ENCODE assay signal across 26 cellular contexts in the genomic region with DNA sequence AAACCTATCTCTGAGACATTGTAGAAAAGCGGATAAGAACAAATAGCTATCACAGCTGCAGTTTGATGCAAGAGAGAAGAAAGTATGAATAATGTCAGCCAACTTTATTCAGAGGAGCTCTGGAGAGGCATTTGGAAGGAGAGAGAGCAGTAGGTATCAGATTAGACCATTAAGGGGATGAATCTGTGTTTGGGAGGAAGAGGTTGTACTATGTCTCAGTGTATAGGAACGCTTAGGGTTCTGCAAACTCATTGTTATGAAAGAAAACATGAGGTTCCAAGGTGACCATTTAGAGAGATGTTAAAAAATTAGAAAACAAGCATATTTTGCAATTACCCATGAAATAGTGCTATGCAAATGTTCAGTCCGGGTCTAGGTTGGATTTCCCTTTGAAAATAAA.
"Had no signal": no experiment of that assay in that cellular context is flagged by ENCODE, and none has a peak within 500 bp of the region (broad histone marks: within the 10 kb centered on the region; RNA-seq: fewer than 3 reads in every experiment).

No MANE protein-coding gene starts in this region.

- H3K36me3 ChIP-seq: breast epithelium, colonic mucosa, esophagus squamous epithelium, heart left ventricle, pancreas, sigmoid colon, transverse colon had no signal

- H3K9me3 ChIP-seq: colonic mucosa, esophagus squamous epithelium, pancreas, psoas muscle, testis, transverse colon had no signal

- H3K27ac ChIP-seq: breast epithelium, colonic mucosa, epithelial cell of prostate, esophagus squamous epithelium, foreskin keratinocyte, heart left ventricle, pancreas, psoas muscle, sigmoid colon, testis, transverse colon had no signal

- H3K4me3 ChIP-seq: breast epithelium, colonic mucosa, esophagus squamous epithelium, heart left ventricle, pancreas, psoas muscle, sigmoid colon, testis, transverse colon had no signal

- DNase-seq: activated CD4-positive, alpha-beta memory T cell treated with anti-CD3 and anti-CD28 coated beads, Interleukin-2, amount 10 ng/mL, durations not matched to agents 7 days and 5 days; activated CD4-positive, alpha-beta T cell treated with anti-CD3 and anti-CD28 coated beads for 1 hour; activated CD4-positive, alpha-beta T cell treated with anti-CD3 and anti-CD28 coated beads, Interleukin-2, amount 10 ng/mL, durations not matched to agents 7 days and 5 days; activated CD8-positive, alpha-beta memory T cell treated with anti-CD3 and anti-CD28 coated beads, Interleukin-2, amount 50 U/mL, for 48 hours; activated gamma-delta T cell treated with Interleukin-2 at 50 U/mL for 16 hours; activated naive CD4-positive, alpha-beta T cell treated with anti-CD3 and anti-CD28 coated beads, Interleukin-2, amount 50 U/mL, for 16 hours; activated T-cell treated with anti-CD3 and anti-CD28 coated beads, Interleukin-2, amount 50 U/mL, for 4 hours; amniotic stem cell; colonic mucosa; effector CD8-positive, alpha-beta T cell; esophagus squamous epithelium; foreskin keratinocyte; heart left ventricle; hypothalamus; immature natural killer cell; naive B cell; pancreas; psoas muscle; sigmoid colon; stimulated activated CD4-positive, alpha-beta T cell treated with anti-CD3 and anti-CD28 coated beads, Interleukin-4, amount 100 ng/mL, for 1 hour; stimulated activated naive CD8-positive, alpha-beta T cell treated with anti-CD3 and anti-CD28 coated beads, Interleukin-15, Interleukin-2, amounts not matched to agents 100 U/mL and 50 U/mL, for 24 hours; testis; transverse colon had no signal

- H3K4me1 ChIP-seq: breast epithelium, colonic mucosa, esophagus squamous epithelium, foreskin keratinocyte, heart left ventricle, pancreas, psoas muscle, sigmoid colon, testis, transverse colon had no signal

- ATAC-seq: activated T-cell treated with anti-CD3 and anti-CD28 coated beads, Interleukin-2, amount 50 U/mL, for 4 hours; activated T-helper 17 cell treated with anti-CD3 and anti-CD28 coated beads, Interleukin-2, amount 50 U/mL, for 72 hours; foreskin keratinocyte; heart left ventricle; pancreas; psoas muscle; stimulated activated naive CD8-positive, alpha-beta T cell treated with anti-CD3 and anti-CD28 coated beads, Interleukin-15, Interleukin-2, amounts not matched to agents 100 U/mL and 50 U/mL, for 24 hours had no signal

- H3K27me3 ChIP-seq: breast epithelium, colonic mucosa, esophagus squamous epithelium, heart left ventricle, pancreas, sigmoid colon, testis, transverse colon had no signal
